Comparison of ENCODE assay signal across 11 cellular contexts in the genomic region with DNA sequence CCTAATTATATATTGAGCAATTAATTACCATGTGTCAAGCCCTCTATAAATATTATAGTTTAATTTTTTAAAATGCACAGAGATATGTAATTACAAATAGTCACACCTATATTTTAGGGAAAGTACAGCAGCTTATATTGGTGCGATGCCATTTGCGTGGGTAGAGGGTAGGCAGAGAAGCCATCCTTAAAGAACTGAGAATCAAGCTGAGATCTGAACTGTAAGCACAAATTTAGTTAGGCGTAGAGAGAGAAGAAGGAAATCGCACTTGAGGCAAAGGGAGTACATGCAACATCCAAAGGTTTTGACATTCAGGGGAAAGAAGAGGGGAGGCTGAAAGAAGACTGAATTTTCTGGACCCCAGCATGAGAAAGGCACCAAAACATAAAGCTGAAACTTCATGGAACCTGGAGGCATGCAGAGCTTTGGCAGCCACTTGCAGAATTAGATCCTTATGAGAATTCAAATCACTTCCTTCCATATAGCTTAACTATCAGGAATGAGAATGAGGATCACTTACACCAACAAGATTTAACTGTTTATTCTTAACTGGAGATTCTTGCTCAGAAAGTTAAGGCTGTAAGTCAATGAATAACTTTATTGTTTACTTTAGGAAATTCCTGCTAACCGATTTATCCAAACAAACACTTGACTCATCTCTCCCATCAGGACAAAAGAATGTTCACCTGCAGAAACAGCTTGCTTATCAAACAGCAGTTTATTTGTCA.
DNase-seq lines count a peak whose midpoint lies in the region; ATAC-seq and TF ChIP-seq lines count a peak whose summit lies in the region.
"Had no signal": no experiment of that assay in that cellular context is flagged by ENCODE, and none has a peak within 500 bp of the region (broad histone marks: within the 10 kb centered on the region; RNA-seq: fewer than 3 reads in every experiment).

No MANE protein-coding gene starts in this region.

- no peaks in the 10 kb centered on the region for H3K9me2 ChIP-seq in PC-9 (ENCODE audit: insufficient read depth)

- no peak overlapping the region for H3K18ac ChIP-seq in neuronal stem cell (ENCODE audit: low read length)

- no CpG with 5 or more reads among the region's 5 CpGs for WGBS in neuronal stem cell (ENCODE audit: extremely low coverage in 2 of 2, insufficient read length in 2 of 2, insufficient replicate concordance in 1 of 2), 2 donors

- CTCF ChIA-PET in PC-9 (lab: Charles Lee): no interaction called here

- H3F3A ChIP-seq in PC-9 (ENCODE audit: insufficient read depth, low read depth): peaks cover 13% of the 10 kb centered on the region

- H4K8ac ChIP-seq in neuronal stem cell (ENCODE audit: low read depth, low read length): no peak overlapping the region

- no peak overlapping the region for H2BK15ac ChIP-seq in neuronal stem cell (ENCODE audit: low read length)

- H3K27me3 ChIP-seq in PC-9 (ENCODE audit: insufficient read depth, low read depth) (no peaks in the 10 kb centered on the region), neuronal stem cell (ENCODE audit: control insufficient read depth in 3 of 3, insufficient read depth in 3 of 3, low read depth in 1 of 3, low read length in 3 of 3) (no peaks in the 10 kb centered on the region)

- H3K27ac Mint-ChIP-seq in progenitor cell of endocrine pancreas (peak overlapping the region; percentile 82), natural killer cell (no peak overlapping the region)
- H3K27ac Mint-ChIP-seq: activated naive CD8-positive, alpha-beta T cell treated with anti-CD3 and anti-CD28 coated beads for 36 hours had no signal

- H3K27ac ChIP-seq in PC-9 (no peak overlapping the region), neuronal stem cell (replicated peaks; ENCODE audit: low read length) (no peak overlapping the region)
- H3K27ac ChIP-seq: prostate gland had no signal

- TF ChIP-seq CTCF in PC-9 (conservative IDR thresholded peaks at IDR 0.05): no peak
- TF ChIP-seq CTCF in progenitor cell of endocrine pancreas (IDR thresholded peaks at IDR 0.05; ENCODE audit: unreplicated experiment): no peak
- no peak for TF ChIP-seq CTCF in natural killer cell (IDR thresholded peaks at IDR 0.05)

- no peak overlapping the region for H2AFZ ChIP-seq in PC-9
- H2AFZ ChIP-seq in neuronal stem cell (ENCODE audit: low read length): no peak overlapping the region

- no TSS peak for BruUV-seq in PC-9 (replicated peaks; lab: Mats Ljungman, UMichigan)

- no peak overlapping the region for H3K9ac ChIP-seq in neuronal stem cell (ENCODE audit: low read depth, low read length, poor library complexity)

- peak; percentile 78 for DNase-seq in EL
- DNase-seq in PC-9: peak; percentile 1 to 93
- DNase-seq in fibroblast of gingiva (ENCODE audit: low read depth): peak; percentile 38
- DNase-seq in progenitor cell of endocrine pancreas (ENCODE audit: low spot score, unreplicated experiment): no peak
- DNase-seq in neuronal stem cell (ENCODE audit: low spot score): no peak
- DNase-seq in natural killer cell: no peak
- DNase-seq: activated CD4-positive, alpha-beta T cell treated with anti-CD3 and anti-CD28 coated beads, Interleukin-2, amount 50 U/mL, for 4 hours; activated naive CD8-positive, alpha-beta T cell treated with anti-CD3 and anti-CD28 coated beads for 36 hours had no signal

- no peaks in the 10 kb centered on the region for H3K27me3 Mint-ChIP-seq in progenitor cell of endocrine pancreas
- H3K27me3 Mint-ChIP-seq in natural killer cell (ENCODE audit: low read depth in 2 of 2): peaks cover 0 to 5% of the 10 kb centered on the region in 2 donors
- H3K27me3 Mint-ChIP-seq: activated naive CD8-positive, alpha-beta T cell treated with anti-CD3 and anti-CD28 coated beads for 36 hours had no signal

- POLR2A ChIA-PET in PC-9 (lab: Charles Lee; ENCODE audit: unreplicated experiment): no interaction called here

- H3K4me2 ChIP-seq in PC-9 (peak overlapping the region; percentile 64), neuronal stem cell (ENCODE audit: insufficient read depth, low read length, poor library complexity, severe bottlenecking) (no peak overlapping the region)

- no peaks in the 10 kb centered on the region for H3K9me3 ChIP-seq in PC-9 (ENCODE audit: insufficient read depth, low read depth)
- H3K9me3 ChIP-seq in neuronal stem cell (replicated peaks in 1 of 2; ENCODE audit: control insufficient read depth in 2 of 2, insufficient read depth in 1 of 2, low read depth in 1 of 2, low read length in 2 of 2): no peaks in the 10 kb centered on the region
- H3K9me3 ChIP-seq: prostate gland had no signal

- no peak overlapping the region for H2BK5ac ChIP-seq in neuronal stem cell (ENCODE audit: low read length)

- H3K9me3 Mint-ChIP-seq in progenitor cell of endocrine pancreas (ENCODE audit: low read depth) (peaks cover 21% of the 10 kb centered on the region), natural killer cell (peaks cover 2 to 5% of the 10 kb centered on the region in 2 donors)

- no peaks in the 10 kb centered on the region for H3K79me1 ChIP-seq in neuronal stem cell (ENCODE audit: low read depth, low read length)

- no peak for ATAC-seq in GM21526 (IDR thresholded peaks at IDR 0.05; ENCODE audit: low FRiP score, unreplicated experiment)
- no peak for ATAC-seq in GM21825 (IDR thresholded peaks at IDR 0.05; ENCODE audit: unreplicated experiment)
- no peak for ATAC-seq in natural killer cell

- H3K4me3 Mint-ChIP-seq in progenitor cell of endocrine pancreas (ENCODE audit: low read depth) (no peak overlapping the region), natural killer cell (no peak overlapping the region)
- H3K4me3 Mint-ChIP-seq: activated naive CD8-positive, alpha-beta T cell treated with anti-CD3 and anti-CD28 coated beads for 36 hours had no signal

- H3K36me3 ChIP-seq in PC-9 (ENCODE audit: low read depth) (no peaks in the 10 kb centered on the region), neuronal stem cell (replicated peaks in 1 of 2; ENCODE audit: control insufficient read depth in 2 of 2, insufficient read depth in 2 of 2, low read length in 2 of 2) (no peaks in the 10 kb centered on the region)
- H3K36me3 ChIP-seq: prostate gland had no signal

- H3K4me1 Mint-ChIP-seq in progenitor cell of endocrine pancreas (ENCODE audit: low read depth) (peaks cover 12% of the 10 kb centered on the region), natural killer cell (no peaks in the 10 kb centered on the region)

- H2BK12ac ChIP-seq in neuronal stem cell (ENCODE audit: low read length): no peak overlapping the region

- H3K36me3 Mint-ChIP-seq in progenitor cell of endocrine pancreas (ENCODE audit: insufficient read depth) (peaks cover 2% of the 10 kb centered on the region), natural killer cell (no peaks in the 10 kb centered on the region)

- H3K14ac ChIP-seq in neuronal stem cell (ENCODE audit: low read length): no peak overlapping the region

- no peak overlapping the region for H3K23ac ChIP-seq in neuronal stem cell (ENCODE audit: low read depth, low read length, poor library complexity)

- no peaks in the 10 kb centered on the region for H3K79me2 ChIP-seq in PC-9 (ENCODE audit: low read depth)

- no peak overlapping the region for H2AK5ac ChIP-seq in neuronal stem cell (ENCODE audit: low read depth, low read length)

- H3K4me3 ChIP-seq in PC-9 (no peak overlapping the region), neuronal stem cell (ENCODE audit: low read length in 2 of 2) (no peak overlapping the region)
- H3K4me3 ChIP-seq: prostate gland had no signal

- no peaks in the 10 kb centered on the region for H4K20me1 ChIP-seq in PC-9 (ENCODE audit: insufficient read depth)

- peaks cover 15% of the 10 kb centered on the region for H3K4me1 ChIP-seq in PC-9 (replicated peaks; ENCODE audit: insufficient read depth)
- H3K4me1 ChIP-seq in neuronal stem cell (ENCODE audit: control insufficient read depth in 2 of 2, insufficient read depth in 1 of 2, low read depth in 1 of 2, low read length in 2 of 2): no peaks in the 10 kb centered on the region
- H3K4me1 ChIP-seq: prostate gland had no signal

- no peak overlapping the region for H2BK120ac ChIP-seq in neuronal stem cell (ENCODE audit: low read depth, low read length)

- no peak overlapping the region for H4K91ac ChIP-seq in neuronal stem cell (ENCODE audit: low read depth, low read length, poor library complexity)

- intact Hi-C loops in PC-9 (cut with micrococcal nuclease; ENCODE audit: unreplicated experiment) (no loop called here), natural killer cell (cut with micrococcal nuclease) (no loop called here)

- no peak overlapping the region for H3K4ac ChIP-seq in neuronal stem cell (ENCODE audit: low read length)

Comparison
In these comparisons a context has a peak if more than half of its experiments do, and no peak if none do; other contexts are left out.
1. DNase-seq: peak in EL (single experiment), PC-9 (2 of 2) and fibroblast of gingiva (single experiment); none in progenitor cell of endocrine pancreas (single experiment), neuronal stem cell (single experiment) and natural killer cell (single experiment).